ENCODE assay signal across 23 cellular contexts in the genomic region with DNA sequence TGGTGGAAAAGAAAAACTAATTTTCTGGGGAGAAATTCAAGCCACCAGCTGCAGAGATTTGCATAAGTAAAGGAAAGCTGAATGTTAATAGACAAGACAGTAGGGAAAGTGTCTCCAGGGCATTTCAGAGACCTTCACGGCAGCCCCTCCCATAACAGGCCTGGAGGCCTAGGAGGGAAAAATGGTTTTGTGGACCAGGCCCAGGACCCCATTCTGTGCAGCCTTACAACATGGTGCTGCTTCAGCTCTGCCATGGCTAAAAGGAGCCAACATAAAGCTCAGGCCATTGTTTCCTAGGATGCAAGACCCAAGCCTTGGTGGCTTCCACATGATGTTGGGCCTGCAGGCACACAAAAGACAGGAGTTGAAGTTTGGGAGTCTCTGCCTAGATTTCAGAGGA.
"Had no signal": no experiment of that assay in that cellular context is flagged by ENCODE, and none has a peak within 500 bp of the region (broad histone marks: within the 10 kb centered on the region; RNA-seq: fewer than 3 reads in every experiment).

No MANE protein-coding gene starts in this region.

- H3K9me3 ChIP-seq: gastrocnemius medialis, lower lobe of right lung had no signal

- H3K4me3 ChIP-seq: coronary artery, dorsolateral prefrontal cortex, esophagus muscularis mucosa, gastrocnemius medialis, heart right ventricle, left lung, lower lobe of right lung had no signal

- ATAC-seq: foreskin keratinocyte; gastrocnemius medialis; heart right ventricle; left cardiac atrium; left lung; left ventricle myocardium superior; lower lobe of right lung; naive thymus-derived CD4-positive, alpha-beta T cell; natural killer cell had no signal

- H3K27me3 ChIP-seq: dorsolateral prefrontal cortex, esophagus muscularis mucosa, foreskin keratinocyte, gastrocnemius medialis, heart right ventricle, left lung had no signal

- H3K4me1 ChIP-seq: esophagus muscularis mucosa, foreskin keratinocyte, gastrocnemius medialis, heart right ventricle, left lung, lower lobe of right lung had no signal

- FAIRE-seq: endothelial cell of umbilical vein, islet of Langerhans, keratinocyte had no signal

- H3K36me3 ChIP-seq: esophagus muscularis mucosa, gastrocnemius medialis, heart right ventricle, left lung, lower lobe of right lung had no signal

- H3K27ac ChIP-seq: coronary artery, dorsolateral prefrontal cortex, esophagus muscularis mucosa, foreskin keratinocyte, gastrocnemius medialis, heart right ventricle, left lung, lower lobe of right lung had no signal

- DNase-seq: dermis blood vessel endothelial cell; dorsolateral prefrontal cortex; effector CD4-positive, alpha-beta T cell; effector memory CD4-positive, alpha-beta T cell; foreskin keratinocyte; gastrocnemius medialis; glutamatergic neuron; head of caudate nucleus; heart right ventricle; hippocampal formation; left cardiac atrium; left lung; left ventricle myocardium superior; lower lobe of right lung; mesenchymal stem cell; midbrain; naive thymus-derived CD4-positive, alpha-beta T cell; natural killer cell had no signal
